ENCODE assay signal across 8 cellular contexts in genomic region chr2:224442092-224442999, GRCh38. TPM values are rescaled to one million over a fixed set of nuclear protein-coding genes. Genes with fewer than 3 reads are reported as not detected.
A peak's percentile ranks its signal among the peaks of the same experiment; 100 is the strongest.
DNase-seq lines count a peak whose midpoint lies in the region; ATAC-seq and TF ChIP-seq lines count a peak whose summit lies in the region.

No MANE protein-coding gene starts in this region.

- POLR2A ChIA-PET in activated naive CD8-positive, alpha-beta T cell treated with anti-CD3 and anti-CD28 coated beads, Interleukin-2, amount 10 ng/mL, durations not matched to agents 7 days and 5 days (lab: Charles Lee) = no interaction called here

- no peaks in the 10 kb centered on the region for H3K36me3 ChIP-seq in GM06990 (ENCODE audit: control insufficient read depth, insufficient read depth, low read length)
- no peaks in the 10 kb centered on the region for H3K36me3 ChIP-seq in upper lobe of left lung

- peaks cover 6% of the 10 kb centered on the region for H3K4me1 Mint-ChIP-seq in activated naive CD8-positive, alpha-beta T cell treated with anti-CD3 and anti-CD28 coated beads, Interleukin-2, amount 10 ng/mL, durations not matched to agents 7 days and 5 days

- H3K4me3 ChIP-seq in GM06990 (replicated peaks; ENCODE audit: low read depth, low read length) = peak overlapping the region; percentile 58
- peak overlapping the region; percentile 25 to 64 (median 54) for H3K4me3 ChIP-seq in upper lobe of left lung

- H3K4me1 ChIP-seq in upper lobe of left lung = peaks cover 5 to 13% (median 10%) of the 10 kb centered on the region in 4 donors

- 4 to 8% methylated on average over 10 to 70 of the region's 85 CpGs for WGBS in upper lobe of left lung, 2 donors

- H3K27me3 ChIP-seq in GM06990 (replicated peaks; ENCODE audit: control insufficient read depth, insufficient read depth, low read length) (no peaks in the 10 kb centered on the region; the same call in 1 of the 2 replicates), upper lobe of left lung (no peaks in the 10 kb centered on the region)

- H3K36me3 Mint-ChIP-seq in activated naive CD8-positive, alpha-beta T cell treated with anti-CD3 and anti-CD28 coated beads, Interleukin-2, amount 10 ng/mL, durations not matched to agents 7 days and 5 days = no peaks in the 10 kb centered on the region

- peak; percentile 58 for ATAC-seq in HG02678 (IDR thresholded peaks at IDR 0.05; ENCODE audit: unreplicated experiment)
- ATAC-seq in activated naive CD8-positive, alpha-beta T cell treated with anti-CD3 and anti-CD28 coated beads, Interleukin-2, amount 10 ng/mL, durations not matched to agents 7 days and 5 days (ENCODE audit: low read depth) = peak; percentile 60
- peak in 1 of 2 donors; percentile 66 for ATAC-seq in upper lobe of left lung (ENCODE audit: low FRiP score in 2 of 2)

- H3K27me3 Mint-ChIP-seq in activated naive CD8-positive, alpha-beta T cell treated with anti-CD3 and anti-CD28 coated beads, Interleukin-2, amount 10 ng/mL, durations not matched to agents 7 days and 5 days = peaks cover 47% of the 10 kb centered on the region

- H3K4me3 Mint-ChIP-seq in activated naive CD8-positive, alpha-beta T cell treated with anti-CD3 and anti-CD28 coated beads, Interleukin-2, amount 10 ng/mL, durations not matched to agents 7 days and 5 days = peak overlapping the region; percentile 86

- H3K9me3 ChIP-seq in upper lobe of left lung = no peaks in the 10 kb centered on the region

- peak overlapping the region in 1 of 4 donors; percentile 24 for H3K27ac ChIP-seq in upper lobe of left lung

- no peak for TF ChIP-seq POLR2A in upper lobe of left lung (IDR thresholded peaks at IDR 0.05)

- H3K27ac Mint-ChIP-seq in activated naive CD8-positive, alpha-beta T cell treated with anti-CD3 and anti-CD28 coated beads, Interleukin-2, amount 10 ng/mL, durations not matched to agents 7 days and 5 days = peak overlapping the region; percentile 54

- TF ChIP-seq CTCF in GM06990 (IDR thresholded peaks at IDR 0.05; ENCODE audit: insufficient read depth, low read length, poor library complexity, severe bottlenecking) (no peak), upper lobe of left lung (IDR thresholded peaks at IDR 0.05) (no peak)

- H3K9me3 Mint-ChIP-seq in activated naive CD8-positive, alpha-beta T cell treated with anti-CD3 and anti-CD28 coated beads, Interleukin-2, amount 10 ng/mL, durations not matched to agents 7 days and 5 days = no peaks in the 10 kb centered on the region

- DNase-seq in GM06990 (ENCODE audit: extremely low read depth, insufficient read length) = no peak
- peak; percentile 41 for DNase-seq in activated naive CD8-positive, alpha-beta T cell treated with anti-CD3 and anti-CD28 coated beads, Interleukin-2, amount 10 ng/mL, durations not matched to agents 7 days and 5 days
- peak; percentile 81 for DNase-seq in left kidney (ENCODE audit: low read depth, low spot score)
- DNase-seq in upper lobe of left lung = peak in 1 of 2 donors; percentile 86
- DNase-seq in SIG-M5 treated with dmso at 0.1 percent for 504 hours (lab: John Stamatoyannopoulos, UW; ENCODE audit: unreplicated experiment) = no peak
- no peak for DNase-seq in NCI-H1105 treated with DMSO at 0.1 percent for 48 hours (lab: John Stamatoyannopoulos, UW)
- DNase-seq in NCI-H1436 (lab: John Stamatoyannopoulos, UW) = no peak

- no peak for TF ChIP-seq EP300 in upper lobe of left lung (IDR thresholded peaks at IDR 0.05)

RNA-seq across cellular contexts. Expression of gene FAM124B, which starts 40.4 kb away (rescaled TPM):
- total RNA-seq in activated naive CD8-positive, alpha-beta T cell treated with anti-CD3 and anti-CD28 coated beads, Interleukin-2, amount 10 ng/mL, durations not matched to agents 7 days and 5 days = under 1 TPM; 0.17 to 0.34 TPM
- total RNA-seq in upper lobe of left lung = 1 to 10 TPM; 1.5 to 3.5 (median 2.1) TPM

Comparison
In these comparisons a context has a peak if more than half of its experiments do, and no peak if none do; other contexts are left out.
1. DNase-seq: peak in activated naive CD8-positive, alpha-beta T cell treated with anti-CD3 and anti-CD28 coated beads, Interleukin-2, amount 10 ng/mL, durations not matched to agents 7 days and 5 days (single experiment) and left kidney (single experiment); none in GM06990 (single experiment), SIG-M5 treated with dmso at 0.1 percent for 504 hours (single experiment), NCI-H1105 treated with DMSO at 0.1 percent for 48 hours (single experiment) and NCI-H1436 (single experiment).